Comparison of ENCODE assay signal across 1 cellular context in the genomic region with DNA sequence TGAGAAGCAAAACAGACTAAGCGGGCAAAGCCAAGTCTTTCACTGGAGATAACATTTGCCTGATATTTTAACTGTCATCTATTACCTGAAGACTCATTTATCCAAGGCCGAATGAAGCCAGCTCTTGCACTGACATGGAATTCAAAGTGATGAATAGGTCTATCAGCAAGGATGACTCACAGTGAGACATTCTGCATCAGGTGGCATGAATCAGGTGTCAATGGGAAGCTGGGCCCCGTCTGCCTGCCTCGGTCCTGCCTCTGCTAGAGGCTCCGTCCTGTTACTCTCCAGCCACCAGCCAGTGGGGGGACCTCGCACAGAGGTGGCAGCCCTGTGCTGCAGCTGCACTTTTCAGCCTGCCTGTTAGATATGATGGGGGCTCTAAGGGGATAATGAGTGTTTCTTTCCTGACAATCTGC.
A peak's percentile ranks its signal among the peaks of the same experiment; 100 is the strongest.
TF ChIP-seq lines count a peak whose summit lies in the region.

No MANE protein-coding gene starts in this region.

TF ChIP-seq in HepG2, 621 proteins besides CTCF, POLR2A, EP300 and RAD21 (continued from another document):
- TF ChIP-seq, protein P1, sequence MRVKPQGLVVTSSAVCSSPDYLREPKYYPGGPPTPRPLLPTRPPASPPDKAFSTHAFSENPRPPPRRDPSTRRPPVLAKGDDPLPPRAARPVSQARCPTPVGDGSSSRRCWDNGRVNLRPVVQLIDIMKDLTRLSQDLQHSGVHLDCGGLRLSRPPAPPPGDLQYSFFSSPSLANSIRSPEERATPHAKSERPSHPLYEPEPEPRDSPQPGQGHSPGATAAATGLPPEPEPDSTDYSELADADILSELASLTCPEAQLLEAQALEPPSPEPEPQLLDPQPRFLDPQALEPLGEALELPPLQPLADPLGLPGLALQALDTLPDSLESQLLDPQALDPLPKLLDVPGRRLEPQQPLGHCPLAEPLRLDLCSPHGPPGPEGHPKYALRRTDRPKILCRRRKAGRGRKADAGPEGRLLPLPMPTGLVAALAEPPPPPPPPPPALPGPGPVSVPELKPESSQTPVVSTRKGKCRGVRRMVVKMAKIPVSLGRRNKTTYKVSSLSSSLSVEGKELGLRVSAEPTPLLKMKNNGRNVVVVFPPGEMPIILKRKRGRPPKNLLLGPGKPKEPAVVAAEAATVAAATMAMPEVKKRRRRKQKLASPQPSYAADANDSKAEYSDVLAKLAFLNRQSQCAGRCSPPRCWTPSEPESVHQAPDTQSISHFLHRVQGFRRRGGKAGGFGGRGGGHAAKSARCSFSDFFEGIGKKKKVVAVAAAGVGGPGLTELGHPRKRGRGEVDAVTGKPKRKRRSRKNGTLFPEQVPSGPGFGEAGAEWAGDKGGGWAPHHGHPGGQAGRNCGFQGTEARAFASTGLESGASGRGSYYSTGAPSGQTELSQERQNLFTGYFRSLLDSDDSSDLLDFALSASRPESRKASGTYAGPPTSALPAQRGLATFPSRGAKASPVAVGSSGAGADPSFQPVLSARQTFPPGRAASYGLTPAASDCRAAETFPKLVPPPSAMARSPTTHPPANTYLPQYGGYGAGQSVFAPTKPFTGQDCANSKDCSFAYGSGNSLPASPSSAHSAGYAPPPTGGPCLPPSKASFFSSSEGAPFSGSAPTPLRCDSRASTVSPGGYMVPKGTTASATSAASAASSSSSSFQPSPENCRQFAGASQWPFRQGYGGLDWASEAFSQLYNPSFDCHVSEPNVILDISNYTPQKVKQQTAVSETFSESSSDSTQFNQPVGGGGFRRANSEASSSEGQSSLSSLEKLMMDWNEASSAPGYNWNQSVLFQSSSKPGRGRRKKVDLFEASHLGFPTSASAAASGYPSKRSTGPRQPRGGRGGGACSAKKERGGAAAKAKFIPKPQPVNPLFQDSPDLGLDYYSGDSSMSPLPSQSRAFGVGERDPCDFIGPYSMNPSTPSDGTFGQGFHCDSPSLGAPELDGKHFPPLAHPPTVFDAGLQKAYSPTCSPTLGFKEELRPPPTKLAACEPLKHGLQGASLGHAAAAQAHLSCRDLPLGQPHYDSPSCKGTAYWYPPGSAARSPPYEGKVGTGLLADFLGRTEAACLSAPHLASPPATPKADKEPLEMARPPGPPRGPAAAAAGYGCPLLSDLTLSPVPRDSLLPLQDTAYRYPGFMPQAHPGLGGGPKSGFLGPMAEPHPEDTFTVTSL (CRISPR knock-in tag; IDR thresholded peaks at IDR 0.05; ENCODE audit: borderline replicate concordance), result 0 out of 2 replicates have a peak, but pooled peaks have one; percentile 11
- TF ChIP-seq KDM5B (CRISPR knock-in tag; IDR thresholded peaks at IDR 0.05; ENCODE audit: borderline replicate concordance), result peak; percentile 40; the same call in 1 of the 2 replicates
- 0 out of 2 replicates have a peak, but pooled peaks have one; percentile 25 for TF ChIP-seq ZMYM3 (CRISPR knock-in tag; IDR thresholded peaks at IDR 0.05)
- peak; percentile 18; the same call in 1 of the 2 replicates for TF ChIP-seq CREM (IDR thresholded peaks at IDR 0.05)
- TF ChIP-seq CREM (CRISPR knock-in tag; IDR thresholded peaks at IDR 0.05), result no peak
- TF ChIP-seq POGZ (CRISPR knock-in tag; IDR thresholded peaks at IDR 0.05), result peak; percentile 53; the same call in 1 of the 2 replicates
- 0 out of 2 replicates have a peak, but pooled peaks have one; percentile 5 for TF ChIP-seq BCL6 (CRISPR knock-in tag; IDR thresholded peaks at IDR 0.05)
- TF ChIP-seq SALL1 (CRISPR knock-in tag; IDR thresholded peaks at IDR 0.05), result peak; percentile 69
- peak; percentile 23; the same call in 1 of the 2 replicates for TF ChIP-seq DMAP1 (CRISPR knock-in tag; IDR thresholded peaks at IDR 0.05)
- TF ChIP-seq SIX1 (CRISPR knock-in tag; IDR thresholded peaks at IDR 0.05; ENCODE audit: borderline replicate concordance), result no peak
- peak; percentile 36; the same call in 1 of the 2 replicates for TF ChIP-seq GABPB1 (CRISPR knock-in tag; IDR thresholded peaks at IDR 0.05)
- TF ChIP-seq, protein P2, sequence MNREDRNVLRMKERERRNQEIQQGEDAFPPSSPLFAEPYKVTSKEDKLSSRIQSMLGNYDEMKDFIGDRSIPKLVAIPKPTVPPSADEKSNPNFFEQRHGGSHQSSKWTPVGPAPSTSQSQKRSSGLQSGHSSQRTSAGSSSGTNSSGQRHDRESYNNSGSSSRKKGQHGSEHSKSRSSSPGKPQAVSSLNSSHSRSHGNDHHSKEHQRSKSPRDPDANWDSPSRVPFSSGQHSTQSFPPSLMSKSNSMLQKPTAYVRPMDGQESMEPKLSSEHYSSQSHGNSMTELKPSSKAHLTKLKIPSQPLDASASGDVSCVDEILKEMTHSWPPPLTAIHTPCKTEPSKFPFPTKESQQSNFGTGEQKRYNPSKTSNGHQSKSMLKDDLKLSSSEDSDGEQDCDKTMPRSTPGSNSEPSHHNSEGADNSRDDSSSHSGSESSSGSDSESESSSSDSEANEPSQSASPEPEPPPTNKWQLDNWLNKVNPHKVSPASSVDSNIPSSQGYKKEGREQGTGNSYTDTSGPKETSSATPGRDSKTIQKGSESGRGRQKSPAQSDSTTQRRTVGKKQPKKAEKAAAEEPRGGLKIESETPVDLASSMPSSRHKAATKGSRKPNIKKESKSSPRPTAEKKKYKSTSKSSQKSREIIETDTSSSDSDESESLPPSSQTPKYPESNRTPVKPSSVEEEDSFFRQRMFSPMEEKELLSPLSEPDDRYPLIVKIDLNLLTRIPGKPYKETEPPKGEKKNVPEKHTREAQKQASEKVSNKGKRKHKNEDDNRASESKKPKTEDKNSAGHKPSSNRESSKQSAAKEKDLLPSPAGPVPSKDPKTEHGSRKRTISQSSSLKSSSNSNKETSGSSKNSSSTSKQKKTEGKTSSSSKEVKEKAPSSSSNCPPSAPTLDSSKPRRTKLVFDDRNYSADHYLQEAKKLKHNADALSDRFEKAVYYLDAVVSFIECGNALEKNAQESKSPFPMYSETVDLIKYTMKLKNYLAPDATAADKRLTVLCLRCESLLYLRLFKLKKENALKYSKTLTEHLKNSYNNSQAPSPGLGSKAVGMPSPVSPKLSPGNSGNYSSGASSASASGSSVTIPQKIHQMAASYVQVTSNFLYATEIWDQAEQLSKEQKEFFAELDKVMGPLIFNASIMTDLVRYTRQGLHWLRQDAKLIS (CRISPR knock-in tag; IDR thresholded peaks at IDR 0.05), result peak; percentile 28; the same call in 1 of the 2 replicates
- 0 out of 2 replicates have a peak, but pooled peaks have one; percentile 62 for TF ChIP-seq TBX2 (CRISPR knock-in tag; IDR thresholded peaks at IDR 0.05; ENCODE audit: borderline replicate concordance)
- peak; percentile 62 for TF ChIP-seq ASH2L (IDR thresholded peaks at IDR 0.05; ENCODE audit: insufficient read length, low read depth, low read length)
- TF ChIP-seq, protein P3, sequence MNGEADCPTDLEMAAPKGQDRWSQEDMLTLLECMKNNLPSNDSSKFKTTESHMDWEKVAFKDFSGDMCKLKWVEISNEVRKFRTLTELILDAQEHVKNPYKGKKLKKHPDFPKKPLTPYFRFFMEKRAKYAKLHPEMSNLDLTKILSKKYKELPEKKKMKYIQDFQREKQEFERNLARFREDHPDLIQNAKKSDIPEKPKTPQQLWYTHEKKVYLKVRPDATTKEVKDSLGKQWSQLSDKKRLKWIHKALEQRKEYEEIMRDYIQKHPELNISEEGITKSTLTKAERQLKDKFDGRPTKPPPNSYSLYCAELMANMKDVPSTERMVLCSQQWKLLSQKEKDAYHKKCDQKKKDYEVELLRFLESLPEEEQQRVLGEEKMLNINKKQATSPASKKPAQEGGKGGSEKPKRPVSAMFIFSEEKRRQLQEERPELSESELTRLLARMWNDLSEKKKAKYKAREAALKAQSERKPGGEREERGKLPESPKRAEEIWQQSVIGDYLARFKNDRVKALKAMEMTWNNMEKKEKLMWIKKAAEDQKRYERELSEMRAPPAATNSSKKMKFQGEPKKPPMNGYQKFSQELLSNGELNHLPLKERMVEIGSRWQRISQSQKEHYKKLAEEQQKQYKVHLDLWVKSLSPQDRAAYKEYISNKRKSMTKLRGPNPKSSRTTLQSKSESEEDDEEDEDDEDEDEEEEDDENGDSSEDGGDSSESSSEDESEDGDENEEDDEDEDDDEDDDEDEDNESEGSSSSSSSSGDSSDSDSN (CRISPR knock-in tag; IDR thresholded peaks at IDR 0.05), result 0 out of 2 replicates have a peak, but pooled peaks have one; percentile 31
- TF ChIP-seq JARID2 (CRISPR knock-in tag; IDR thresholded peaks at IDR 0.05; ENCODE audit: insufficient replicate concordance), result no peak
- peak; percentile 15; the same call in 1 of the 2 replicates for TF ChIP-seq SMC3 (IDR thresholded peaks at IDR 0.05; ENCODE audit: low read length)
- no peak for TF ChIP-seq PCBP1 (IDR thresholded peaks at IDR 0.05; ENCODE audit: borderline replicate concordance, low read depth, low read length)
- peak; percentile 77 for TF ChIP-seq ZNF292 (CRISPR knock-in tag; IDR thresholded peaks at IDR 0.05; ENCODE audit: borderline replicate concordance, low read depth)
- TF ChIP-seq POLR2AphosphoS5 (IDR thresholded peaks at IDR 0.05; ENCODE audit: low read depth, low read length), result peak; percentile 13; the same call in 1 of the 2 replicates
- no peak for TF ChIP-seq ZNF678 (CRISPR knock-in tag; IDR thresholded peaks at IDR 0.05)
